ENCODE assay signal across 1 cellular context in genomic region chr13:99965329-99966000, GRCh38.
TF ChIP-seq lines count a peak whose summit lies in the region.

No MANE protein-coding gene starts in this region.

TF ChIP-seq in WTC11, 78 proteins besides CTCF, POLR2A, EP300 and RAD21 (continued from another document):
- no peak for TF ChIP-seq ERG (CRISPR knock-in tag; IDR thresholded peaks at IDR 0.05)
- TF ChIP-seq ZNF317 (CRISPR knock-in tag; IDR thresholded peaks at IDR 0.05; ENCODE audit: borderline replicate concordance, low read depth), result no peak
- no peak for TF ChIP-seq MAX (CRISPR knock-in tag; IDR thresholded peaks at IDR 0.05)
- TF ChIP-seq SP1 (CRISPR knock-in tag; conservative IDR thresholded peaks at IDR 0.05), result no peak
TF ChIP-seq in WTC11: peak in this region for 0.
